Comparison of ENCODE assay signal across 1 cellular context in genomic region chr3:180912304-180913226, GRCh38.
TF ChIP-seq lines count a peak whose summit lies in the region.

FXR1 (plus strand) TSS chr3:180912670; CDS start chr3:180912686, 16 bp downstream.

TF ChIP-seq in K562, 482 proteins besides CTCF, POLR2A, EP300 and RAD21 (continued from another document and continues in another):
- TF ChIP-seq RFX7 (CRISPR knock-in tag; IDR thresholded peaks at IDR 0.05) (no peak), HCFC1 (IDR thresholded peaks at IDR 0.05; ENCODE audit: low read depth, low read length) (0 out of 2 replicates have a peak, but pooled peaks have one; percentile 42), HNRNPK (IDR thresholded peaks at IDR 0.05; ENCODE audit: low read depth, low read length, poor library complexity, severe bottlenecking) (no peak), CBX2 (IDR thresholded peaks at IDR 0.05; ENCODE audit: insufficient read depth, low read length, poor library complexity, severe bottlenecking) (no peak), RBM17 (IDR thresholded peaks at IDR 0.05; ENCODE audit: borderline replicate concordance, low read depth, low read length) (no peak), TAF7 (tag; IDR thresholded peaks at IDR 0.05) (peak; percentile 97), THRA (IDR thresholded peaks at IDR 0.05) (no peak), GTF2E2 (tag; IDR thresholded peaks at IDR 0.05) (peak; percentile 68; the same call in 1 of the 2 replicates), GMEB1 (CRISPR knock-in tag; IDR thresholded peaks at IDR 0.05) (no peak), ZNF511 (CRISPR knock-in tag; IDR thresholded peaks at IDR 0.05) (0 out of 2 replicates have a peak, but pooled peaks have one; percentile 28), SMAD1 (IDR thresholded peaks at IDR 0.05; ENCODE audit: low read depth, low read length, partially characterized antibody) (peak; percentile 22), DDX20 (tag; IDR thresholded peaks at IDR 0.05; ENCODE audit: low read depth) (no peak), MBD2 (IDR thresholded peaks at IDR 0.05; ENCODE audit: borderline replicate concordance, low read depth) (peak; percentile 33; the same call in 1 of the 2 replicates), MYNN (IDR thresholded peaks at IDR 0.05) (peak; percentile 67; the same call in 1 of the 2 replicates), MYNN (CRISPR knock-in tag; IDR thresholded peaks at IDR 0.05) (no peak), ZNF592 (IDR thresholded peaks at IDR 0.05) (no peak), BRD4 (IDR thresholded peaks at IDR 0.05) (peak; percentile 59; the same call in 1 of the 2 replicates), EP400 (IDR thresholded peaks at IDR 0.05) (peak; percentile 84), HNRNPLL (IDR thresholded peaks at IDR 0.05; ENCODE audit: low read depth, low read length, poor library complexity, severe bottlenecking) (peak; percentile 69), TBP (optimal IDR thresholded peaks at IDR 0.05; ENCODE audit: low read depth, low read length) (peak; percentile 87), TAF1 (IDR thresholded peaks at IDR 0.05; ENCODE audit: control insufficient read depth, extremely low read depth, insufficient read depth, low read length, severe bottlenecking) (peak; percentile 97), ETS1 (conservative IDR thresholded peaks at IDR 0.05; ENCODE audit: control insufficient read depth, low read depth, low read length) (0 out of 2 replicates have a peak, but pooled peaks have one; percentile 48), CREB1 (IDR thresholded peaks at IDR 0.05) (no peak; the same call in 1 of the 2 replicates), CREB1 (CRISPR knock-in tag; IDR thresholded peaks at IDR 0.05) (peak; percentile 28; the same call in 1 of the 2 replicates), ZNF143 (CRISPR knock-in tag; IDR thresholded peaks at IDR 0.05) (peak; percentile 76), ZC3H8 (IDR thresholded peaks at IDR 0.05) (no peak), PRDM10 (IDR thresholded peaks at IDR 0.05; ENCODE audit: partially characterized antibody) (no peak), EHMT2 (IDR thresholded peaks at IDR 0.05) (no peak), PML (IDR thresholded peaks at IDR 0.05; ENCODE audit: low read length) (peak; percentile 88), CBX1 (IDR thresholded peaks at IDR 0.05; ENCODE audit: low read depth) (0 out of 2 replicates have a peak, but pooled peaks have one; percentile 21), ZNF146 (CRISPR knock-in tag; IDR thresholded peaks at IDR 0.05; ENCODE audit: unreplicated experiment) (no peak), KAT7 (CRISPR knock-in tag; IDR thresholded peaks at IDR 0.05; ENCODE audit: borderline replicate concordance) (peak; percentile 45; the same call in 1 of the 2 replicates), RBFOX2 (IDR thresholded peaks at IDR 0.05; ENCODE audit: low read depth, low read length) (peak; percentile 91), FOXM1 (IDR thresholded peaks at IDR 0.05; ENCODE audit: low read depth) (peak; percentile 74), FOXM1 (CRISPR knock-in tag; IDR thresholded peaks at IDR 0.05; ENCODE audit: low read depth) (no peak), E2F1 (CRISPR knock-in tag; IDR thresholded peaks at IDR 0.05) (no peak), USF2 (CRISPR knock-in tag; IDR thresholded peaks at IDR 0.05) (no peak), ZNF696 (CRISPR knock-in tag; conservative IDR thresholded peaks at IDR 0.05) (no peak), NFIC (IDR thresholded peaks at IDR 0.05) (peak; percentile 36), RNF219 (CRISPR knock-in tag; IDR thresholded peaks at IDR 0.05) (no peak), ZNF24 (IDR thresholded peaks at IDR 0.05) (no peak), KDM5B (IDR thresholded peaks at IDR 0.05; ENCODE audit: insufficient replicate concordance, low read depth, low read length) (peak; percentile 91), DPF2 (IDR thresholded peaks at IDR 0.05) (no peak), PHF8 (IDR thresholded peaks at IDR 0.05; ENCODE audit: borderline replicate concordance, low read length) (peak; percentile 92), SIN3A (IDR thresholded peaks at IDR 0.05; ENCODE audit: borderline replicate concordance in 2 of 2, control insufficient read depth in 1 of 2, low read depth in 2 of 2, low read length in 2 of 2) (peak in 1 of 2 experiments; percentile 19; a peak in 1 of 4 replicates), POLR2B (IDR thresholded peaks at IDR 0.05; ENCODE audit: low read depth, partially characterized antibody) (peak; percentile 88), RUNX1 (IDR thresholded peaks at IDR 0.05; ENCODE audit: low read depth) (0 out of 2 replicates have a peak, but pooled peaks have one; percentile 48), NFRKB (IDR thresholded peaks at IDR 0.05; ENCODE audit: low read depth) (peak; percentile 66; the same call in 1 of the 2 replicates), TEAD1 (CRISPR knock-in tag; IDR thresholded peaks at IDR 0.05) (peak in 1 of 2 experiments; percentile 25; a peak in 1 of 4 replicates), POLR2AphosphoS5 (IDR thresholded peaks at IDR 0.05; ENCODE audit: control insufficient read depth, insufficient read depth, low read depth, low read length) (peak; percentile 95)
